8 cellular contexts compared by ENCODE assay signal in genomic region chr19:49929121-49929610, GRCh38. TPM values are rescaled to one million over a fixed set of nuclear protein-coding genes. Genes with fewer than 3 reads are reported as not detected.
DNase-seq lines count a peak whose midpoint lies in the region; ATAC-seq and TF ChIP-seq lines count a peak whose summit lies in the region.

A gene with protein sequence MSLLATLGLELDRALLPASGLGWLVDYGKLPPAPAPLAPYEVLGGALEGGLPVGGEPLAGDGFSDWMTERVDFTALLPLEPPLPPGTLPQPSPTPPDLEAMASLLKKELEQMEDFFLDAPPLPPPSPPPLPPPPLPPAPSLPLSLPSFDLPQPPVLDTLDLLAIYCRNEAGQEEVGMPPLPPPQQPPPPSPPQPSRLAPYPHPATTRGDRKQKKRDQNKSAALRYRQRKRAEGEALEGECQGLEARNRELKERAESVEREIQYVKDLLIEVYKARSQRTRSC (plus strand): TSS chr19:49929205. CDS start chr19:49930851, 1,646 bp downstream.
NUP62 (minus strand) TSS chr19:49929504; CDS start chr19:49909807, 19,697 bp downstream.

- TF ChIP-seq CTCF in AG09319 (IDR thresholded peaks at IDR 0.05; ENCODE audit: low read depth, low read length): no peak

- DNase-seq in AG09319 (ENCODE audit: extremely low read depth, low read depth) (peak; percentile 52), NCI-H345 (lab: John Stamatoyannopoulos, UW) (peak; percentile 84), cerebellum (ENCODE audit: low spot score) (peak; percentile 91), kidney glomerular epithelial cell (lab: John Stamatoyannopoulos, UW) (peak; percentile 85)
- DNase-seq in activated CD4-positive, alpha-beta T cell treated with anti-CD3 and anti-CD28 coated beads for 1 hour: peak; percentile 90
- DNase-seq in stimulated activated CD4-positive, alpha-beta T cell treated with anti-CD3 and anti-CD28 coated beads, Interleukin-1b, Interleukin-23, amount 100 ng/mL, for 1 hour (ENCODE audit: low read depth in 2 of 2): peak; percentile 85 to 91

- peak; percentile 42 for ATAC-seq in GM19023 (IDR thresholded peaks at IDR 0.05; ENCODE audit: unreplicated experiment)
- ATAC-seq in HG03196 (IDR thresholded peaks at IDR 0.05; ENCODE audit: unreplicated experiment): peak; percentile 49

RNA-seq across cellular contexts. Expression of the first gene that starts in this region (rescaled TPM):
- total RNA-seq in cerebellum: 2.9 TPM

RNA-seq across cellular contexts. Expression of gene NUP62, which starts in this region (rescaled TPM):
- 18.1 TPM for total RNA-seq in cerebellum

Comparison
In these comparisons a context has a peak if more than half of its experiments do, and no peak if none do; other contexts are left out.
1. Peak in every context shown above with its lines: DNase-seq and ATAC-seq.